Comparison of ENCODE assay signal across 16 cellular contexts in the genomic region with DNA sequence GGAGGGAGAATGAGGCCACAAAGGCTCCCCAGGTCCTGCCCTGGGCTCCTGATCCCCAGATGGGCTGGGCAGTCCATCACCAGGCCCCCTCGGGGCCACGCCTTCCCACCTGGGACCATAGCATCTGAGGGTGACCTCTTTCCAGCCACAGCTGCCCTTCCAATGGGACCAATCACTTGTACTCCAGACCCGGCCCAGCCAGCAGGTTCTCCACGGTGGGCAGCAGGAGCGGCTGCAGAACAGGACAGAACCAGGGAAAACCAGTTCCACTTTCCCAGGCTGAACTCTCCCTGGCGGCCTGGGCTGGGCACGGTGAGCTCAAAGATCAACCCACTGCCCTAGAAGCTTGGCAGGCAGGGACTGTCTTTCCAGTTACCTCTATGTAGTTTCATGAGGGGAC.
"Had no signal": no experiment of that assay in that cellular context is flagged by ENCODE, and none has a peak within 500 bp of the region (broad histone marks: within the 10 kb centered on the region; RNA-seq: fewer than 3 reads in every experiment).

No MANE protein-coding gene starts in this region.

- ATAC-seq: activated CD4-positive, CD25-positive, alpha-beta regulatory T cell treated with anti-CD3 and anti-CD28 coated beads, Interleukin-2, amount 50 U/mL, for 24 hours; effector memory CD8-positive, alpha-beta T cell; gastrocnemius medialis; stimulated activated naive B cell treated with anti-CD40 and anti-IgM and Interleukin-4, amounts not matched to agents 10 μg/mL and 1 μg/mL and 100 μg/mL, for 72 hours had no signal

- H3K9me3 Mint-ChIP-seq: activated T-helper 1 cell treated with anti-CD3 and anti-CD28 coated beads, Interleukin-12 subunit alpha, Interleukin-12 subunit beta, Interleukin-2, Interleukin-4 antibody, amounts not matched to agents 30 ng/mL and 10 ng/mL and 1 ng/mL, durations not matched to agents 14 hours and 24 hours and 36 hours had no signal

- H3K4me3 ChIP-seq: gastrocnemius medialis, heart right ventricle, psoas muscle, thyroid gland had no signal

- H3K4me3 Mint-ChIP-seq: activated T-helper 1 cell treated with anti-CD3 and anti-CD28 coated beads, Interleukin-12 subunit alpha, Interleukin-12 subunit beta, Interleukin-2, Interleukin-4 antibody, amounts not matched to agents 30 ng/mL and 10 ng/mL and 1 ng/mL, durations not matched to agents 14 hours and 24 hours and 36 hours; effector memory CD8-positive, alpha-beta T cell; stimulated activated naive B cell treated with anti-CD40 and anti-IgM and Interleukin-4, amounts not matched to agents 10 μg/mL and 1 μg/mL and 100 μg/mL, for 72 hours had no signal

- H3K27me3 ChIP-seq: gastrocnemius medialis, heart right ventricle, thyroid gland had no signal

- H3K27ac Mint-ChIP-seq: activated T-helper 1 cell treated with anti-CD3 and anti-CD28 coated beads, Interleukin-12 subunit alpha, Interleukin-12 subunit beta, Interleukin-2, Interleukin-4 antibody, amounts not matched to agents 30 ng/mL and 10 ng/mL and 1 ng/mL, durations not matched to agents 14 hours and 24 hours and 36 hours; effector memory CD8-positive, alpha-beta T cell; stimulated activated naive B cell treated with anti-CD40 and anti-IgM and Interleukin-4, amounts not matched to agents 10 μg/mL and 1 μg/mL and 100 μg/mL, for 72 hours had no signal

- DNase-seq: activated CD4-positive, alpha-beta T cell treated with anti-CD3 and anti-CD28 coated beads, Interleukin-2, amount 50 U/mL, for 1 hour; activated CD8-positive, alpha-beta memory T cell treated with anti-CD3 and anti-CD28 coated beads for 24 hours; activated naive CD4-positive, alpha-beta T cell treated with Interleukin-2 at 50 U/mL for 16 hours; dermis blood vessel endothelial cell; effector memory CD8-positive, alpha-beta T cell; gastrocnemius medialis; heart right ventricle; stimulated activated CD4-positive, alpha-beta T cell treated with anti-CD3 and anti-CD28 coated beads, Interleukin-2, amount 100 ng/mL, for 48 hours; stimulated activated naive B cell treated with anti-CD40 and anti-IgM and Interleukin-4, amounts not matched to agents 10 μg/mL and 1 μg/mL and 100 μg/mL, for 72 hours; SW 1271; thyroid gland had no signal

- H3K27me3 Mint-ChIP-seq: effector memory CD8-positive, alpha-beta T cell; stimulated activated naive B cell treated with anti-CD40 and anti-IgM and Interleukin-4, amounts not matched to agents 10 μg/mL and 1 μg/mL and 100 μg/mL, for 72 hours had no signal

- H3K36me3 ChIP-seq: gastrocnemius medialis had no signal

- H3K9me3 ChIP-seq: gastrocnemius medialis, psoas muscle, thyroid gland had no signal

- H3K27ac ChIP-seq: gastrocnemius medialis, psoas muscle, thyroid gland had no signal

- FAIRE-seq: astrocyte, bronchial epithelial cell had no signal

- H3K4me1 ChIP-seq: gastrocnemius medialis, psoas muscle, thyroid gland had no signal
